1 cellular context compared by ENCODE assay signal in genomic region chr1:184051485-184052193, GRCh38.
TF ChIP-seq lines count a peak whose summit lies in the region.

Gene TSEN15 (plus strand): TSS chr1:184051730. CDS start chr1:184051756, 26 bp downstream.

TF ChIP-seq in HepG2, 621 proteins besides CTCF, POLR2A, EP300 and RAD21 (continued from another document and continues in another):
- TF ChIP-seq ZNF747 (CRISPR knock-in tag; IDR thresholded peaks at IDR 0.05; ENCODE audit: borderline replicate concordance): peak; percentile 12; the same call in 1 of the 2 replicates
- TF ChIP-seq FLYWCH1 (CRISPR knock-in tag; IDR thresholded peaks at IDR 0.05): peak; percentile 35; the same call in 1 of the 2 replicates
- TF ChIP-seq ELF3 (CRISPR knock-in tag; IDR thresholded peaks at IDR 0.05): peak; percentile 80; the same call in 1 of the 2 replicates
- TF ChIP-seq MIXL1 (CRISPR knock-in tag; IDR thresholded peaks at IDR 0.05): peak; percentile 10
- TF ChIP-seq ZNF605 (CRISPR knock-in tag; IDR thresholded peaks at IDR 0.05): no peak
- peak; percentile 74 for TF ChIP-seq ZNF407 (CRISPR knock-in tag; IDR thresholded peaks at IDR 0.05; ENCODE audit: not compliant biosample characterization)
- peak; percentile 59; the same call in 1 of the 2 replicates for TF ChIP-seq TMF1 (CRISPR knock-in tag; IDR thresholded peaks at IDR 0.05; ENCODE audit: low read depth)
- 0 out of 2 replicates have a peak, but pooled peaks have one; percentile 35 for TF ChIP-seq ZNF230 (CRISPR knock-in tag; IDR thresholded peaks at IDR 0.05)
- TF ChIP-seq AHR (CRISPR knock-in tag; IDR thresholded peaks at IDR 0.05): peak; percentile 90
- TF ChIP-seq ATF2 (CRISPR knock-in tag; IDR thresholded peaks at IDR 0.05): peak; percentile 79
- no peak for TF ChIP-seq REXO4 (CRISPR knock-in tag; IDR thresholded peaks at IDR 0.05; ENCODE audit: borderline replicate concordance)
- TF ChIP-seq ZNF883 (CRISPR knock-in tag; IDR thresholded peaks at IDR 0.05; ENCODE audit: not compliant biosample characterization): peak; percentile 81
- TF ChIP-seq ARHGAP35 (CRISPR knock-in tag; IDR thresholded peaks at IDR 0.05; ENCODE audit: borderline replicate concordance): peak; percentile 97
- peak; percentile 70; the same call in 1 of the 2 replicates for TF ChIP-seq ZNF570 (CRISPR knock-in tag; IDR thresholded peaks at IDR 0.05; ENCODE audit: borderline replicate concordance)
- TF ChIP-seq SSRP1 (CRISPR knock-in tag; IDR thresholded peaks at IDR 0.05): no peak
- TF ChIP-seq ZHX1 (CRISPR knock-in tag; IDR thresholded peaks at IDR 0.05; ENCODE audit: low read depth): peak; percentile 93
- peak; percentile 30; the same call in 1 of the 2 replicates for TF ChIP-seq TFE3 (CRISPR knock-in tag; IDR thresholded peaks at IDR 0.05)
- TF ChIP-seq NR2F1 (CRISPR knock-in tag; IDR thresholded peaks at IDR 0.05): no peak
- TF ChIP-seq PRDM15 (CRISPR knock-in tag; IDR thresholded peaks at IDR 0.05): no peak
- TF ChIP-seq TOE1 (CRISPR knock-in tag; IDR thresholded peaks at IDR 0.05): no peak; the same call in 1 of the 2 replicates
- TF ChIP-seq ZNF543 (CRISPR knock-in tag; IDR thresholded peaks at IDR 0.05): peak; percentile 90
- peak; percentile 83; the same call in 1 of the 2 replicates for TF ChIP-seq ZBTB2 (CRISPR knock-in tag; IDR thresholded peaks at IDR 0.05; ENCODE audit: low read depth)
- TF ChIP-seq ZNF253 (CRISPR knock-in tag; IDR thresholded peaks at IDR 0.05; ENCODE audit: borderline replicate concordance): peak; percentile 98
- no peak for TF ChIP-seq ZNF737 (CRISPR knock-in tag; IDR thresholded peaks at IDR 0.05; ENCODE audit: borderline replicate concordance)
- TF ChIP-seq FOXM1 (CRISPR knock-in tag; IDR thresholded peaks at IDR 0.05): 0 out of 2 replicates have a peak, but pooled peaks have one; percentile 27
- peak; percentile 99 for TF ChIP-seq CEBPG (CRISPR knock-in tag; IDR thresholded peaks at IDR 0.05)
- no peak for TF ChIP-seq PCBP2 (optimal IDR thresholded peaks at IDR 0.05; ENCODE audit: low read depth, low read length, poor library complexity, severe bottlenecking)
- 0 out of 2 replicates have a peak, but pooled peaks have one; percentile 44 for TF ChIP-seq ISL2 (CRISPR knock-in tag; IDR thresholded peaks at IDR 0.05)
- 0 out of 2 replicates have a peak, but pooled peaks have one; percentile 40 for TF ChIP-seq ZNF629 (CRISPR knock-in tag; conservative IDR thresholded peaks at IDR 0.05)
- TF ChIP-seq ZKSCAN1 (IDR thresholded peaks at IDR 0.05; ENCODE audit: low read length): no peak
- no peak for TF ChIP-seq HNF1A (IDR thresholded peaks at IDR 0.05; ENCODE audit: low read depth)
- TF ChIP-seq HNF1A (CRISPR knock-in tag; IDR thresholded peaks at IDR 0.05; ENCODE audit: borderline replicate concordance): peak; percentile 81
- TF ChIP-seq SP4 (CRISPR knock-in tag; IDR thresholded peaks at IDR 0.05): peak; percentile 76; the same call in 1 of the 2 replicates
